ENCODE assay signal across 27 cellular contexts in genomic region chr13:74596691-74597090, GRCh38.
"Had no signal": no experiment of that assay in that cellular context is flagged by ENCODE, and none has a peak within 500 bp of the region (broad histone marks: within the 10 kb centered on the region; RNA-seq: fewer than 3 reads in every experiment).

No MANE protein-coding gene starts in this region.

- H3K36me3 ChIP-seq: heart left ventricle, left lung, lower lobe of right lung, right lobe of liver, spleen, suprapubic skin, thoracic aorta, tibial artery, upper lobe of right lung had no signal

- H3K27me3 ChIP-seq: heart left ventricle, left lung, right lobe of liver, spleen, suprapubic skin, tibial artery, upper lobe of right lung had no signal

- DNase-seq: heart left ventricle; hypothalamus; immature natural killer cell; kidney; left colon; left lung; lower lobe of right lung; mammary epithelial cell; mesenchymal stem cell; naive B cell; natural killer cell; nucleus accumbens; psoas muscle; right lobe of liver; small intestine; spleen; stimulated activated CD4-positive, alpha-beta T cell treated with anti-CD3 and anti-CD28 coated beads, Interleukin-4, amount 100 ng/mL, for 24 hours; stimulated activated naive CD4-positive, alpha-beta T cell; tibial artery; trophoblast cell; upper lobe of right lung had no signal

- H3K4me3 ChIP-seq: heart left ventricle, left lung, lower lobe of right lung, psoas muscle, right lobe of liver, spleen, suprapubic skin, thoracic aorta, tibial artery, upper lobe of right lung had no signal

- ATAC-seq: heart left ventricle; left colon; lower lobe of right lung; natural killer cell; psoas muscle; right lobe of liver; stimulated activated effector memory CD8-positive, alpha-beta T cell treated with anti-CD3 and anti-CD28 coated beads, Interleukin-12 subunit alpha, Interleukin-12 subunit beta, amount 100 ng/mL, for 72 hours; upper lobe of right lung had no signal

- H3K79me2 ChIP-seq: parathyroid adenoma had no signal

- H3K27ac Mint-ChIP-seq: immature natural killer cell; naive B cell; natural killer cell; stimulated activated effector memory CD8-positive, alpha-beta T cell treated with anti-CD3 and anti-CD28 coated beads, Interleukin-12 subunit alpha, Interleukin-12 subunit beta, amount 100 ng/mL, for 72 hours; stimulated activated naive CD8-positive, alpha-beta T cell treated with anti-CD3 and anti-CD28 coated beads, Interleukin-15, Interleukin-2, amounts not matched to agents 100 ng/mL and 50 ng/mL, for 24 hours had no signal

- H2AFZ ChIP-seq: parathyroid adenoma had no signal

- H3K9me3 ChIP-seq: lower lobe of right lung, psoas muscle, right lobe of liver, suprapubic skin, tibial artery, upper lobe of right lung had no signal

- H3K4me1 Mint-ChIP-seq: immature natural killer cell; naive B cell; natural killer cell; stimulated activated effector memory CD8-positive, alpha-beta T cell treated with anti-CD3 and anti-CD28 coated beads, Interleukin-12 subunit alpha, Interleukin-12 subunit beta, amount 100 ng/mL, for 72 hours had no signal

- H3K4me3 Mint-ChIP-seq: immature natural killer cell; naive B cell; natural killer cell; stimulated activated effector memory CD8-positive, alpha-beta T cell treated with anti-CD3 and anti-CD28 coated beads, Interleukin-12 subunit alpha, Interleukin-12 subunit beta, amount 100 ng/mL, for 72 hours; stimulated activated naive CD8-positive, alpha-beta T cell treated with anti-CD3 and anti-CD28 coated beads, Interleukin-15, Interleukin-2, amounts not matched to agents 100 ng/mL and 50 ng/mL, for 24 hours had no signal

- H3K9ac ChIP-seq: parathyroid adenoma had no signal

- FAIRE-seq: kidney, urothelium cell line had no signal

- H3K36me3 Mint-ChIP-seq: immature natural killer cell; natural killer cell; stimulated activated effector memory CD8-positive, alpha-beta T cell treated with anti-CD3 and anti-CD28 coated beads, Interleukin-12 subunit alpha, Interleukin-12 subunit beta, amount 100 ng/mL, for 72 hours had no signal

- H3K4me1 ChIP-seq: heart left ventricle, left lung, lower lobe of right lung, parathyroid adenoma, psoas muscle, right lobe of liver, spleen, suprapubic skin, tibial artery, upper lobe of right lung had no signal

- H3K27ac ChIP-seq: heart left ventricle, left lung, lower lobe of right lung, parathyroid adenoma, psoas muscle, right lobe of liver, spleen, suprapubic skin, thoracic aorta, tibial artery, upper lobe of right lung had no signal
